In the genomic region with DNA sequence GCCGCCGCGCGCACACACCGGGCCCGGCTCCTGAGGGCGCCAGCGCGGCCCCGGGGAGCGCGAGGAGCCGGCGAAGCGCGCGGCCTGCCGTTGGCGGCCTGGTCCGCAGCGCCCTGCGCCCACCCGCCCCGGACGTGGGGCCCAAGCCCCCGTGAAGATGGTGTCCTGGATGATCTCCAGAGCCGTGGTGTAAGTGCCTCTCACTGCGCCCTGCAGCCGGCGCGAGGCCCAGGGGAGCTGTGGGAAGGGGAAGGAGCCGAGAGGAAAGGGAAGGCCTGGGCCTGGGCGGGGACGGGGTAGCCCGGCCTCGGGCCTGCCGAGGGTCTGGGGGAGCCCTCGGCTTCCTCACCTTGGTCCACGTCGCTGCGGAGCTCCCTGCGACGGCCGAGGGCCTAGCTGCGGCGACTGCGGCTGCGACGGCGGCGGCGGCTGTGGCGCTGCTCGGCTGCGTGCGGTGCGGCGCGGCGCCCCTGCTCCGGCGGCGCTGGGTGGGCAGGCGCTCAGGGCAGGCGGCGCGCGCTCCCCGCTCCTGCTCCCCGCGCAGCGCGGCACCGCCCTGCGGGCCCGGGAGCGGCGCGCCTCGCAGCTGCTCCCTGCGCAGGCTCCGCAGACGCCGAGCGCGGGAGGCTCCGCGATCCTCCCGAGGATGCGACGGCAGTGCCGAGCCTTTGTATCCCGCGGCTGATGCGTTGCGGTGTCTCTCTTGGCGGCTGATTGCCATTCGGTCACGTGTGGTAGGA, we compare ENCODE assay signal across 8 cellular contexts. TPM values are rescaled to one million over a fixed set of nuclear protein-coding genes. Genes with fewer than 3 reads are reported as not detected.
DNase-seq lines count a peak whose midpoint lies in the region; ATAC-seq, FAIRE-seq and TF ChIP-seq lines count a peak whose summit lies in the region.

Gene REEP3, plus strand, starts transcription at position 13 of the 740 bp plus-strand sequence. Its CDS starts 145 bp downstream, at position 158.

- no peak for TF ChIP-seq CTCF in WERI-Rb-1 (IDR thresholded peaks at IDR 0.05; ENCODE audit: low read depth, low read length)
- no peak for TF ChIP-seq CTCF in bronchial epithelial cell (IDR thresholded peaks at IDR 0.05; ENCODE audit: insufficient read depth, low read length, severe bottlenecking)

- H3K4me3 ChIP-seq in WERI-Rb-1 (ENCODE audit: low read depth, low read length) (peak within 1 kb of the TSS; percentile 94), bronchial epithelial cell (ENCODE audit: low read depth, low read length) (peak within 1 kb of the TSS; percentile 78)

- H3K36me3 ChIP-seq in WERI-Rb-1 (peaks cover 9% of the 10 kb centered on the region), bronchial epithelial cell (ENCODE audit: control insufficient read depth, insufficient read depth, low read length) (no peaks in the 10 kb centered on the region)

- H3K9me3 ChIP-seq in WERI-Rb-1 (ENCODE audit: severe bottlenecking), result no peaks in the 10 kb centered on the region

- H3K27me3 ChIP-seq in WERI-Rb-1 (ENCODE audit: insufficient read depth, low read depth, severe bottlenecking) (no peaks in the 10 kb centered on the region), bronchial epithelial cell (ENCODE audit: control insufficient read depth, insufficient read depth, low read length) (no peaks in the 10 kb centered on the region)

- peak within 1 kb of the TSS; percentile 99 for H3K27ac ChIP-seq in WERI-Rb-1

- no peak for FAIRE-seq in bronchial epithelial cell (lab: Jason Lieb, UNC)

- DNase-seq in NCI-H2107 (lab: John Stamatoyannopoulos, UW), result peak; percentile 28
- no peak for DNase-seq in NCI-H2107 treated with DMSO at 0.1 percent for 48 hours (lab: John Stamatoyannopoulos, UW; ENCODE audit: unreplicated experiment)
- peak; percentile 52 for DNase-seq in NCI-H1092 (lab: John Stamatoyannopoulos, UW)
- DNase-seq in WERI-Rb-1, result peak; percentile 76
- peak; percentile 47 for DNase-seq in bronchial epithelial cell (ENCODE audit: low read depth)
- DNase-seq in inferior parietal cortex (ENCODE audit: extremely low spot score), result peak; percentile 60
- DNase-seq in smooth muscle cell of the brain vasculature (ENCODE audit: low read depth, low spot score), result peak; percentile 44

- ATAC-seq in HG02588 (IDR thresholded peaks at IDR 0.05; ENCODE audit: unreplicated experiment), result peak; percentile 68

RNA-seq across cellular contexts. Expression of gene REEP3, which starts in this region (rescaled TPM):
- 52.1 and 60.3 TPM in 2 replicates for total RNA-seq in bronchial epithelial cell
